8 cellular contexts compared by ENCODE assay signal in the genomic region with DNA sequence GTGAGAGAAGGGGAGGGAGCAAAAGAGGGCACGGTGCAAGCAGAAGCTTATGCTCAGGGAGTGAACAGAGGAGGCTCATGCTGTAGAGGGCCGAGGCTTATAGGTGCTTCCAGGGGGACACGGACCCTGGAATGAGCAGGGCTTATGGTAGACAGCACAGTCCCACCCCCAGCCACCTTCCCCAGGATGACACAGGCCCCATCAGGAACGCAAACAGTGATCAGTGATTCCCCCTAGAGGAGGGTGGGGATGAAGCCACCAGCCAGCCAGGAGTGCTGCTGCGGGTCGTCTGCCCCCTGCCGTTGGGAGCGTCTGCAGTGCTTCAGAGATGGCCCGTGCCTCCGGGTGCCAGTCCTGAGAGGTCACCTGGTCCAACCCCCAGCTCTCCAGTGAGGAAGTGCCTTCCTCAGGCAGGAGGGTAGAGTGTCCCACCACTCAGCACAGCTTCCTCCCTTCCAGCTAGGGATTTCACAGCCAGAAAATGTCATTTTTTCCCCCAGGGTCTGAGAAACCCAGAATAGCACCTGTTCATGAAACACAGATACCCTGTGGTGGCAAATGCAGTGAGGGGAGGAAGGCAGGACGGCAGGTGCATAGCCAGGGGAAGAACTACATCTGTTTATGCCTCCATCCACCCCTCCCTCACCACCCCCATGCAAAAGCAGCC.
DNase-seq lines count a peak whose midpoint lies in the region; ATAC-seq lines count a peak whose summit lies in the region.

No MANE protein-coding gene starts in this region.

- no peak overlapping the region for H3K27ac Mint-ChIP-seq in activated CD4-positive, alpha-beta T cell treated with anti-CD3 and anti-CD28 coated beads, Interleukin-2, amount 10 ng/mL, durations not matched to agents 24 days and 14 days
- no peak overlapping the region for H3K27ac Mint-ChIP-seq in effector memory CD8-positive, alpha-beta T cell

- peak; percentile 41 for DNase-seq in DMS 273 treated with DMSO at 0.1 percent for 48 hours (lab: John Stamatoyannopoulos, UW)
- peak; percentile 48 for DNase-seq in NCI-H345 treated with DMSO at 0.1 percent for 48 hours (lab: John Stamatoyannopoulos, UW; ENCODE audit: unreplicated experiment)
- peak; percentile 82 for DNase-seq in activated CD4-positive, alpha-beta T cell treated with anti-CD3 and anti-CD28 coated beads, Interleukin-2, amount 10 ng/mL, durations not matched to agents 24 days and 14 days
- DNase-seq in effector memory CD8-positive, alpha-beta T cell = peak in 2 of 3 experiments; percentile 7 to 16
- peak; percentile 53 for DNase-seq in mucosa of gallbladder (ENCODE audit: low spot score)
- DNase-seq in substantia nigra (lab: John Stamatoyannopoulos, UW) = peak in 26 of 49 donors; percentile 5 to 70 (median 37)

- no peaks in the 10 kb centered on the region for H3K36me3 Mint-ChIP-seq in activated CD4-positive, alpha-beta T cell treated with anti-CD3 and anti-CD28 coated beads, Interleukin-2, amount 10 ng/mL, durations not matched to agents 24 days and 14 days (ENCODE audit: low read depth)
- no peaks in the 10 kb centered on the region for H3K36me3 Mint-ChIP-seq in effector memory CD8-positive, alpha-beta T cell (ENCODE audit: insufficient read depth)

- intact Hi-C loops in activated CD4-positive, alpha-beta T cell treated with anti-CD3 and anti-CD28 coated beads, Interleukin-2, amount 10 ng/mL, durations not matched to agents 24 days and 14 days (cut with micrococcal nuclease) = no loop called here

- H3K4me3 Mint-ChIP-seq in activated CD4-positive, alpha-beta T cell treated with anti-CD3 and anti-CD28 coated beads, Interleukin-2, amount 10 ng/mL, durations not matched to agents 24 days and 14 days = no peak overlapping the region
- no peak overlapping the region for H3K4me3 Mint-ChIP-seq in effector memory CD8-positive, alpha-beta T cell

- no peaks in the 10 kb centered on the region for H3K9me3 Mint-ChIP-seq in activated CD4-positive, alpha-beta T cell treated with anti-CD3 and anti-CD28 coated beads, Interleukin-2, amount 10 ng/mL, durations not matched to agents 24 days and 14 days
- no peaks in the 10 kb centered on the region for H3K9me3 Mint-ChIP-seq in effector memory CD8-positive, alpha-beta T cell

- no peaks in the 10 kb centered on the region for H3K4me1 Mint-ChIP-seq in activated CD4-positive, alpha-beta T cell treated with anti-CD3 and anti-CD28 coated beads, Interleukin-2, amount 10 ng/mL, durations not matched to agents 24 days and 14 days
- peaks cover 0 to 2% of the 10 kb centered on the region in 2 donors for H3K4me1 Mint-ChIP-seq in effector memory CD8-positive, alpha-beta T cell (ENCODE audit: low read depth in 2 of 2)

- H3K27ac ChIP-seq in substantia nigra (ENCODE audit: low read depth, low read length, poor library complexity, severe bottlenecking) = no peak overlapping the region

- no peaks in the 10 kb centered on the region for H3K27me3 Mint-ChIP-seq in activated CD4-positive, alpha-beta T cell treated with anti-CD3 and anti-CD28 coated beads, Interleukin-2, amount 10 ng/mL, durations not matched to agents 24 days and 14 days
- peaks cover 31 to 58% of the 10 kb centered on the region in 2 donors for H3K27me3 Mint-ChIP-seq in effector memory CD8-positive, alpha-beta T cell

- ATAC-seq in HG02642 (IDR thresholded peaks at IDR 0.05; ENCODE audit: poor library complexity, unreplicated experiment) (peak; percentile 57), HG03457 (IDR thresholded peaks at IDR 0.05; ENCODE audit: unreplicated experiment) (no peak)
- peak; percentile 55 for ATAC-seq in effector memory CD8-positive, alpha-beta T cell (replicated peaks)

Comparison
In these comparisons a context has a peak if more than half of its experiments do, and no peak if none do; other contexts are left out.
1. DNase-seq: peak in every context shown above with its lines; median percentile 82 in activated CD4-positive, alpha-beta T cell treated with anti-CD3 and anti-CD28 coated beads, Interleukin-2, amount 10 ng/mL, durations not matched to agents 24 days and 14 days; 53 in mucosa of gallbladder; 48 in NCI-H345 treated with DMSO at 0.1 percent for 48 hours; 41 in DMS 273 treated with DMSO at 0.1 percent for 48 hours; 37 in substantia nigra; 12 in effector memory CD8-positive, alpha-beta T cell.